In the genomic region with DNA sequence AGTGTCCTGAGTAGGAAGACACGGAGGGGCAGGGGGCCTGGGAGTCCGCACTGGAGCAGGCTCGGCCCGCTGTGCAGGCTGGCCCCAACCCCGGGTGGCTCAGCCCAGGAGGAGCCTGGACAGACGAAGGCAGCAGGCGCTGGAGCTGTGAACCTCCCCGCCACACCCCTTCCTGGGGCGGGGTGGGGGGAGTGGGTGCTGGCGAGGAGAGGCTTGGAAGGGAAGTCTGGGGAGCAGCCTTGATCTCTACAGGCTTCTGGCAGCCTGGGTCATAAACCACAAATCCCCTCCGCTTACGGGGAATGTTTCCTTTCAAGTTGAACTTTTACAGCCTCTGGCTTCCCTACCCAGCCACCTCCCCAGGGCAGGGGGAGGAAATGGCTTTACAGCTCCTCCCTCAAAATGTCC, we compare ENCODE assay signal across 1 cellular context.
TF ChIP-seq lines count a peak whose summit lies in the region.

No MANE protein-coding gene starts in this region.

TF ChIP-seq in HepG2, 621 proteins besides CTCF, POLR2A, EP300 and RAD21 (continued from another document):
- TF ChIP-seq, protein P1, sequence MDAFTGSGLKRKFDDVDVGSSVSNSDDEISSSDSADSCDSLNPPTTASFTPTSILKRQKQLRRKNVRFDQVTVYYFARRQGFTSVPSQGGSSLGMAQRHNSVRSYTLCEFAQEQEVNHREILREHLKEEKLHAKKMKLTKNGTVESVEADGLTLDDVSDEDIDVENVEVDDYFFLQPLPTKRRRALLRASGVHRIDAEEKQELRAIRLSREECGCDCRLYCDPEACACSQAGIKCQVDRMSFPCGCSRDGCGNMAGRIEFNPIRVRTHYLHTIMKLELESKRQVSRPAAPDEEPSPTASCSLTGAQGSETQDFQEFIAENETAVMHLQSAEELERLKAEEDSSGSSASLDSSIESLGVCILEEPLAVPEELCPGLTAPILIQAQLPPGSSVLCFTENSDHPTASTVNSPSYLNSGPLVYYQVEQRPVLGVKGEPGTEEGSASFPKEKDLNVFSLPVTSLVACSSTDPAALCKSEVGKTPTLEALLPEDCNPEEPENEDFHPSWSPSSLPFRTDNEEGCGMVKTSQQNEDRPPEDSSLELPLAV (CRISPR knock-in tag; conservative IDR thresholded peaks at IDR 0.05; ENCODE audit: low read depth), result no peak
- TF ChIP-seq, protein P2, sequence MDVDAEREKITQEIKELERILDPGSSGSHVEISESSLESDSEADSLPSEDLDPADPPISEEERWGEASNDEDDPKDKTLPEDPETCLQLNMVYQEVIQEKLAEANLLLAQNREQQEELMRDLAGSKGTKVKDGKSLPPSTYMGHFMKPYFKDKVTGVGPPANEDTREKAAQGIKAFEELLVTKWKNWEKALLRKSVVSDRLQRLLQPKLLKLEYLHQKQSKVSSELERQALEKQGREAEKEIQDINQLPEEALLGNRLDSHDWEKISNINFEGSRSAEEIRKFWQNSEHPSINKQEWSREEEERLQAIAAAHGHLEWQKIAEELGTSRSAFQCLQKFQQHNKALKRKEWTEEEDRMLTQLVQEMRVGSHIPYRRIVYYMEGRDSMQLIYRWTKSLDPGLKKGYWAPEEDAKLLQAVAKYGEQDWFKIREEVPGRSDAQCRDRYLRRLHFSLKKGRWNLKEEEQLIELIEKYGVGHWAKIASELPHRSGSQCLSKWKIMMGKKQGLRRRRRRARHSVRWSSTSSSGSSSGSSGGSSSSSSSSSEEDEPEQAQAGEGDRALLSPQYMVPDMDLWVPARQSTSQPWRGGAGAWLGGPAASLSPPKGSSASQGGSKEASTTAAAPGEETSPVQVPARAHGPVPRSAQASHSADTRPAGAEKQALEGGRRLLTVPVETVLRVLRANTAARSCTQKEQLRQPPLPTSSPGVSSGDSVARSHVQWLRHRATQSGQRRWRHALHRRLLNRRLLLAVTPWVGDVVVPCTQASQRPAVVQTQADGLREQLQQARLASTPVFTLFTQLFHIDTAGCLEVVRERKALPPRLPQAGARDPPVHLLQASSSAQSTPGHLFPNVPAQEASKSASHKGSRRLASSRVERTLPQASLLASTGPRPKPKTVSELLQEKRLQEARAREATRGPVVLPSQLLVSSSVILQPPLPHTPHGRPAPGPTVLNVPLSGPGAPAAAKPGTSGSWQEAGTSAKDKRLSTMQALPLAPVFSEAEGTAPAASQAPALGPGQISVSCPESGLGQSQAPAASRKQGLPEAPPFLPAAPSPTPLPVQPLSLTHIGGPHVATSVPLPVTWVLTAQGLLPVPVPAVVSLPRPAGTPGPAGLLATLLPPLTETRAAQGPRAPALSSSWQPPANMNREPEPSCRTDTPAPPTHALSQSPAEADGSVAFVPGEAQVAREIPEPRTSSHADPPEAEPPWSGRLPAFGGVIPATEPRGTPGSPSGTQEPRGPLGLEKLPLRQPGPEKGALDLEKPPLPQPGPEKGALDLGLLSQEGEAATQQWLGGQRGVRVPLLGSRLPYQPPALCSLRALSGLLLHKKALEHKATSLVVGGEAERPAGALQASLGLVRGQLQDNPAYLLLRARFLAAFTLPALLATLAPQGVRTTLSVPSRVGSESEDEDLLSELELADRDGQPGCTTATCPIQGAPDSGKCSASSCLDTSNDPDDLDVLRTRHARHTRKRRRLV (CRISPR knock-in tag; IDR thresholded peaks at IDR 0.05), result no peak
- TF ChIP-seq, protein P3, sequence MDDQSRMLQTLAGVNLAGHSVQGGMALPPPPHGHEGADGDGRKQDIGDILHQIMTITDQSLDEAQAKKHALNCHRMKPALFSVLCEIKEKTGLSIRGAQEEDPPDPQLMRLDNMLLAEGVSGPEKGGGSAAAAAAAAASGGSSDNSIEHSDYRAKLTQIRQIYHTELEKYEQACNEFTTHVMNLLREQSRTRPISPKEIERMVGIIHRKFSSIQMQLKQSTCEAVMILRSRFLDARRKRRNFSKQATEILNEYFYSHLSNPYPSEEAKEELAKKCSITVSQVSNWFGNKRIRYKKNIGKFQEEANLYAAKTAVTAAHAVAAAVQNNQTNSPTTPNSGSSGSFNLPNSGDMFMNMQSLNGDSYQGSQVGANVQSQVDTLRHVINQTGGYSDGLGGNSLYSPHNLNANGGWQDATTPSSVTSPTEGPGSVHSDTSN (CRISPR knock-in tag; IDR thresholded peaks at IDR 0.05; ENCODE audit: borderline replicate concordance), result no peak
- TF ChIP-seq ZNF263 (CRISPR knock-in tag; IDR thresholded peaks at IDR 0.05), result 0 out of 2 replicates have a peak, but pooled peaks have one; percentile 13
- TF ChIP-seq, protein P4, sequence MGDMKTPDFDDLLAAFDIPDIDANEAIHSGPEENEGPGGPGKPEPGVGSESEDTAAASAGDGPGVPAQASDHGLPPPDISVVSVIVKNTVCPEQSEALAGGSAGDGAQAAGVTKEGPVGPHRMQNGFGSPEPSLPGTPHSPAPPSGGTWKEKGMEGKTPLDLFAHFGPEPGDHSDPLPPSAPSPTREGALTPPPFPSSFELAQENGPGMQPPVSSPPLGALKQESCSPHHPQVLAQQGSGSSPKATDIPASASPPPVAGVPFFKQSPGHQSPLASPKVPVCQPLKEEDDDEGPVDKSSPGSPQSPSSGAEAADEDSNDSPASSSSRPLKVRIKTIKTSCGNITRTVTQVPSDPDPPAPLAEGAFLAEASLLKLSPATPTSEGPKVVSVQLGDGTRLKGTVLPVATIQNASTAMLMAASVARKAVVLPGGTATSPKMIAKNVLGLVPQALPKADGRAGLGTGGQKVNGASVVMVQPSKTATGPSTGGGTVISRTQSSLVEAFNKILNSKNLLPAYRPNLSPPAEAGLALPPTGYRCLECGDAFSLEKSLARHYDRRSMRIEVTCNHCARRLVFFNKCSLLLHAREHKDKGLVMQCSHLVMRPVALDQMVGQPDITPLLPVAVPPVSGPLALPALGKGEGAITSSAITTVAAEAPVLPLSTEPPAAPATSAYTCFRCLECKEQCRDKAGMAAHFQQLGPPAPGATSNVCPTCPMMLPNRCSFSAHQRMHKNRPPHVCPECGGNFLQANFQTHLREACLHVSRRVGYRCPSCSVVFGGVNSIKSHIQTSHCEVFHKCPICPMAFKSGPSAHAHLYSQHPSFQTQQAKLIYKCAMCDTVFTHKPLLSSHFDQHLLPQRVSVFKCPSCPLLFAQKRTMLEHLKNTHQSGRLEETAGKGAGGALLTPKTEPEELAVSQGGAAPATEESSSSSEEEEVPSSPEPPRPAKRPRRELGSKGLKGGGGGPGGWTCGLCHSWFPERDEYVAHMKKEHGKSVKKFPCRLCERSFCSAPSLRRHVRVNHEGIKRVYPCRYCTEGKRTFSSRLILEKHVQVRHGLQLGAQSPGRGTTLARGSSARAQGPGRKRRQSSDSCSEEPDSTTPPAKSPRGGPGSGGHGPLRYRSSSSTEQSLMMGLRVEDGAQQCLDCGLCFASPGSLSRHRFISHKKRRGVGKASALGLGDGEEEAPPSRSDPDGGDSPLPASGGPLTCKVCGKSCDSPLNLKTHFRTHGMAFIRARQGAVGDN (CRISPR knock-in tag; IDR thresholded peaks at IDR 0.05), result peak; percentile 58
- TF ChIP-seq, protein P5, sequence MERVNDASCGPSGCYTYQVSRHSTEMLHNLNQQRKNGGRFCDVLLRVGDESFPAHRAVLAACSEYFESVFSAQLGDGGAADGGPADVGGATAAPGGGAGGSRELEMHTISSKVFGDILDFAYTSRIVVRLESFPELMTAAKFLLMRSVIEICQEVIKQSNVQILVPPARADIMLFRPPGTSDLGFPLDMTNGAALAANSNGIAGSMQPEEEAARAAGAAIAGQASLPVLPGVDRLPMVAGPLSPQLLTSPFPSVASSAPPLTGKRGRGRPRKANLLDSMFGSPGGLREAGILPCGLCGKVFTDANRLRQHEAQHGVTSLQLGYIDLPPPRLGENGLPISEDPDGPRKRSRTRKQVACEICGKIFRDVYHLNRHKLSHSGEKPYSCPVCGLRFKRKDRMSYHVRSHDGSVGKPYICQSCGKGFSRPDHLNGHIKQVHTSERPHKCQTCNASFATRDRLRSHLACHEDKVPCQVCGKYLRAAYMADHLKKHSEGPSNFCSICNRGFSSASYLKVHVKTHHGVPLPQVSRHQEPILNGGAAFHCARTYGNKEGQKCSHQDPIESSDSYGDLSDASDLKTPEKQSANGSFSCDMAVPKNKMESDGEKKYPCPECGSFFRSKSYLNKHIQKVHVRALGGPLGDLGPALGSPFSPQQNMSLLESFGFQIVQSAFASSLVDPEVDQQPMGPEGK (CRISPR knock-in tag; IDR thresholded peaks at IDR 0.05), result peak; percentile 67
- no peak for TF ChIP-seq KLF11 (CRISPR knock-in tag; IDR thresholded peaks at IDR 0.05)
- peak; percentile 48 for TF ChIP-seq AGO2 (optimal IDR thresholded peaks at IDR 0.05; ENCODE audit: low read depth, low read length)
